ENCODE assay signal across 1 cellular context in genomic region chr5:179196420-179197079, GRCh38.
TF ChIP-seq lines count a peak whose summit lies in the region.

No MANE protein-coding gene starts in this region.

TF ChIP-seq in HepG2, 621 proteins besides CTCF, POLR2A, EP300 and RAD21:
- TF ChIP-seq, protein P1, sequence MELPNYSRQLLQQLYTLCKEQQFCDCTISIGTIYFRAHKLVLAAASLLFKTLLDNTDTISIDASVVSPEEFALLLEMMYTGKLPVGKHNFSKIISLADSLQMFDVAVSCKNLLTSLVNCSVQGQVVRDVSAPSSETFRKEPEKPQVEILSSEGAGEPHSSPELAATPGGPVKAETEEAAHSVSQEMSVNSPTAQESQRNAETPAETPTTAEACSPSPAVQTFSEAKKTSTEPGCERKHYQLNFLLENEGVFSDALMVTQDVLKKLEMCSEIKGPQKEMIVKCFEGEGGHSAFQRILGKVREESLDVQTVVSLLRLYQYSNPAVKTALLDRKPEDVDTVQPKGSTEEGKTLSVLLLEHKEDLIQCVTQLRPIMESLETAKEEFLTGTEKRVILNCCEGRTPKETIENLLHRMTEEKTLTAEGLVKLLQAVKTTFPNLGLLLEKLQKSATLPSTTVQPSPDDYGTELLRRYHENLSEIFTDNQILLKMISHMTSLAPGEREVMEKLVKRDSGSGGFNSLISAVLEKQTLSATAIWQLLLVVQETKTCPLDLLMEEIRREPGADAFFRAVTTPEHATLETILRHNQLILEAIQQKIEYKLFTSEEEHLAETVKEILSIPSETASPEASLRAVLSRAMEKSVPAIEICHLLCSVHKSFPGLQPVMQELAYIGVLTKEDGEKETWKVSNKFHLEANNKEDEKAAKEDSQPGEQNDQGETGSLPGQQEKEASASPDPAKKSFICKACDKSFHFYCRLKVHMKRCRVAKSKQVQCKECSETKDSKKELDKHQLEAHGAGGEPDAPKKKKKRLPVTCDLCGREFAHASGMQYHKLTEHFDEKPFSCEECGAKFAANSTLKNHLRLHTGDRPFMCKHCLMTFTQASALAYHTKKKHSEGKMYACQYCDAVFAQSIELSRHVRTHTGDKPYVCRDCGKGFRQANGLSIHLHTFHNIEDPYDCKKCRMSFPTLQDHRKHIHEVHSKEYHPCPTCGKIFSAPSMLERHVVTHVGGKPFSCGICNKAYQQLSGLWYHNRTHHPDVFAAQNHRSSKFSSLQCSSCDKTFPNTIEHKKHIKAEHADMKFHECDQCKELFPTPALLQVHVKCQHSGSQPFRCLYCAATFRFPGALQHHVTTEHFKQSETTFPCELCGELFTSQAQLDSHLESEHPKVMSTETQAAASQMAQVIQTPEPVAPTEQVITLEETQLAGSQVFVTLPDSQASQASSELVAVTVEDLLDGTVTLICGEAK (IDR thresholded peaks at IDR 0.05): peak; percentile 40; the same call in 1 of the 2 replicates
- TF ChIP-seq, protein P1 (CRISPR knock-in tag; IDR thresholded peaks at IDR 0.05): peak; percentile 96
- no peak for TF ChIP-seq ZBTB42 (CRISPR knock-in tag; IDR thresholded peaks at IDR 0.05)
